In genomic region chr1:10045480-10046355, GRCh38 we compare ENCODE assay signal across 12 cellular contexts. TPM values are rescaled to one million over a fixed set of nuclear protein-coding genes. Genes with fewer than 3 reads are reported as not detected.
DNase-seq lines count a peak whose midpoint lies in the region; ATAC-seq, FAIRE-seq and TF ChIP-seq lines count a peak whose summit lies in the region.
"Had no signal": no experiment of that assay in that cellular context is flagged by ENCODE, and none has a peak within 500 bp of the region (broad histone marks: within the 10 kb centered on the region; RNA-seq: fewer than 3 reads in every experiment).

No MANE protein-coding gene starts in this region.

- H3K36me3 ChIP-seq in HepG2 (replicated peaks in 1 of 2; ENCODE audit: control insufficient read depth in 1 of 2, insufficient read depth in 2 of 2, low read length in 2 of 2) (peaks cover 7 to 27% of the 10 kb centered on the region in 2 experiments; a peak in 3 of 5 replicates), tibial artery (peaks cover 0 to 27% (median 8%) of the 10 kb centered on the region in 3 donors)

- no TSS peak for BruUV-seq in HepG2 (replicated peaks; lab: Mats Ljungman, UMichigan)

- no peak overlapping the region for H3K4me3 Mint-ChIP-seq in chondrocyte (ENCODE audit: unreplicated experiment)
- H3K4me3 Mint-ChIP-seq: dendritic cell treated with granulocyte-macrophage colony-stimulating factor and Interleukin-4, amounts not matched to agents 40 ng/mL and 50 ng/mL, for 4 days; stimulated activated naive CD8-positive, alpha-beta T cell treated with anti-CD3 and anti-CD28 coated beads, Interleukin-15, Interleukin-2, amounts not matched to agents 100 ng/mL and 50 ng/mL, for 24 hours had no signal

- peaks cover 4% of the 10 kb centered on the region for H3K36me3 Mint-ChIP-seq in chondrocyte (ENCODE audit: low read depth)

- POLR2A ChIA-PET in HepG2 (lab: Yijun Ruan, JAX), result interaction anchor here (1.0 kb wide), 1 partner anchor 12 kb away, joined by 4 read pairs; no protein-coding TSS in a partner anchor

- TF ChIP-seq POLR2A in HepG2 (IDR thresholded peaks at IDR 0.05; ENCODE audit: insufficient read depth in 1 of 2, low read depth in 2 of 2, low read length in 2 of 2), result no peak

- H3K9ac ChIP-seq in HepG2 (ENCODE audit: insufficient read depth, low read depth, low read length), result no peak overlapping the region

- TF ChIP-seq CTCF in chondrocyte (IDR thresholded peaks at IDR 0.05) (no peak), HepG2 (CRISPR knock-in tag; IDR thresholded peaks at IDR 0.05) (no peak), tibial artery (IDR thresholded peaks at IDR 0.05) (no peak)

- H3K4me3 ChIP-seq in HepG2 (replicated peaks in 1 of 3; ENCODE audit: insufficient read depth in 1 of 3, low read depth in 2 of 3, low read length in 3 of 3) (no peak overlapping the region), tibial artery (no peak overlapping the region)

- 84% methylated on average over 8 of the region's 8 CpGs for WGBS in HepG2 (ENCODE audit: low lambda C conversion rate)

- intact Hi-C loops in HepG2 (cut with micrococcal nuclease; ENCODE audit: unreplicated experiment), result no loop called here
- intact Hi-C loops in tibial artery (cut with DNase I; ENCODE audit: low total_unique reads), result no loop called here

- peak overlapping the region; percentile 49 for H3K27ac Mint-ChIP-seq in chondrocyte (ENCODE audit: unreplicated experiment)
- H3K27ac Mint-ChIP-seq: dendritic cell treated with granulocyte-macrophage colony-stimulating factor and Interleukin-4, amounts not matched to agents 40 ng/mL and 50 ng/mL, for 4 days; stimulated activated naive CD8-positive, alpha-beta T cell treated with anti-CD3 and anti-CD28 coated beads, Interleukin-15, Interleukin-2, amounts not matched to agents 100 ng/mL and 50 ng/mL, for 24 hours had no signal

- H3K9me3 ChIP-seq in HepG2 (ENCODE audit: low read length) (no peaks in the 10 kb centered on the region), tibial artery (no peaks in the 10 kb centered on the region)

- no peak for TF ChIP-seq EP300 in HepG2 (IDR thresholded peaks at IDR 0.05; ENCODE audit: low read depth in 2 of 2, low read length in 2 of 2)
- no peak for TF ChIP-seq EP300 in HepG2 (CRISPR knock-in tag; IDR thresholded peaks at IDR 0.05; ENCODE audit: borderline replicate concordance)

- CTCF ChIA-PET in HepG2 (lab: Yijun Ruan, JAX; ENCODE audit: low intra/inter-chr PET ratio, low total read pairs), result no interaction called here

- H4K20me1 ChIP-seq in HepG2 (ENCODE audit: insufficient read depth, low read length), result no peaks in the 10 kb centered on the region; the same call in 1 of the 2 replicates

- H3K4me1 ChIP-seq in HepG2 (ENCODE audit: insufficient read depth, low read length) (peaks cover 24% of the 10 kb centered on the region), tibial artery (peaks cover 0 to 37% (median 18%) of the 10 kb centered on the region in 4 donors)

- FAIRE-seq in HepG2 (lab: Jason Lieb, UNC), result no peak
- FAIRE-seq: islet of Langerhans, small intestine had no signal

- DNase-seq in NCI-H446 treated with DMSO at 0.1 percent for 48 hours (lab: John Stamatoyannopoulos, UW) (peak; percentile 91), chondrocyte (ENCODE audit: low spot score) (no peak), HepG2 (ENCODE audit: low spot score) (no peak), tibial artery (peak in 1 of 2 donors; percentile 44), HPDE6-E6E7 (ENCODE audit: extremely low spot score) (no peak), UCSD-AML1 (lab: John Stamatoyannopoulos, UW; ENCODE audit: unreplicated experiment) (no peak), AG20443 (ENCODE audit: low spot score) (no peak)
- DNase-seq: NCI-H1105, small intestine had no signal

- no peaks in the 10 kb centered on the region for H3K9me3 Mint-ChIP-seq in chondrocyte (ENCODE audit: low read depth)
- H3K9me3 Mint-ChIP-seq: dendritic cell treated with granulocyte-macrophage colony-stimulating factor and Interleukin-4, amounts not matched to agents 40 ng/mL and 50 ng/mL, for 4 days; stimulated activated naive CD8-positive, alpha-beta T cell treated with anti-CD3 and anti-CD28 coated beads, Interleukin-15, Interleukin-2, amounts not matched to agents 100 ng/mL and 50 ng/mL, for 24 hours had no signal

- peaks cover 29% of the 10 kb centered on the region for H3K4me1 Mint-ChIP-seq in chondrocyte (ENCODE audit: low read depth)

- H3K27ac ChIP-seq in HepG2 (ENCODE audit: extremely low read length, insufficient read depth, low read length) (no peak overlapping the region), tibial artery (peak overlapping the region; percentile 42 to 53)

- no peak overlapping the region for H2AFZ ChIP-seq in HepG2 (ENCODE audit: low read length)

- in situ Hi-C loops in HepG2 (cut with HindIII; ENCODE audit: extremely low pct_ligation_motif_present, low pct_unique_long_range_greater_than_20kb), result no loop called here

- H3K27me3 Mint-ChIP-seq in chondrocyte (ENCODE audit: low read depth), result no peaks in the 10 kb centered on the region
- H3K27me3 Mint-ChIP-seq: dendritic cell treated with granulocyte-macrophage colony-stimulating factor and Interleukin-4, amounts not matched to agents 40 ng/mL and 50 ng/mL, for 4 days; stimulated activated naive CD8-positive, alpha-beta T cell treated with anti-CD3 and anti-CD28 coated beads, Interleukin-15, Interleukin-2, amounts not matched to agents 100 ng/mL and 50 ng/mL, for 24 hours had no signal

- H3K27me3 ChIP-seq in HepG2 (ENCODE audit: control insufficient read depth in 1 of 2, insufficient read depth in 2 of 2, low read length in 2 of 2) (no peaks in the 10 kb centered on the region), tibial artery (no peaks in the 10 kb centered on the region)

- H3K79me2 ChIP-seq in HepG2 (ENCODE audit: insufficient read depth, low read length), result peaks cover 69% of the 10 kb centered on the region

- no peak; the same call in 2 of the 3 replicates for ATAC-seq in HepG2

- H3K4me2 ChIP-seq in HepG2 (ENCODE audit: low read depth, low read length), result no peak overlapping the region

- no peak for TF ChIP-seq RAD21 in HepG2 (CRISPR knock-in tag; IDR thresholded peaks at IDR 0.05)

TF ChIP-seq in HepG2, 621 proteins besides CTCF, POLR2A, EP300 and RAD21 (continues in another document):
- no peak for TF ChIP-seq KLF16 (CRISPR knock-in tag; IDR thresholded peaks at IDR 0.05)

RNA-seq across cellular contexts. Expression of gene UBE4B, which starts 13.0 kb away (rescaled TPM):
- 46.3 to 51.9 TPM (median 47.1 TPM) in 3 replicates for total RNA-seq in chondrocyte
- total RNA-seq in HepG2 (2016; rRNA removed; fragmentation: Illumina TruSeq; extraction: Trizol), result 24.8 and 32.0 TPM in 2 replicates
- 8.2 and 8.9 TPM in 2 replicates for total RNA-seq in HepG2 (2016; cell fraction: cytosol; rRNA removed; fragmentation: Illumina TruSeq; extraction: Trizol; ENCODE audit: low read depth)
- total RNA-seq in HepG2 (2016; cell fraction: insoluble cytoplasmic fraction; rRNA removed; fragmentation: Illumina TruSeq; extraction: Trizol), result 25.2 and 27.0 TPM in 2 replicates
- total RNA-seq in HepG2 (2016; cell fraction: membrane; rRNA removed; fragmentation: Illumina TruSeq; extraction: Trizol), result 17.6 and 18.3 TPM in 2 replicates
- 21.7 and 24.4 TPM in 2 replicates for total RNA-seq in HepG2 (2016; cell fraction: nucleus; rRNA removed; fragmentation: Illumina TruSeq; extraction: Trizol)
- 15.2 and 15.3 TPM in 2 replicates for polyA plus RNA-seq in HepG2 (2011; rRNA removed)
- 13.1 and 13.4 TPM in 2 replicates for polyA plus RNA-seq in HepG2 (2011; cell fraction: cytosol; rRNA removed)
- polyA plus RNA-seq in HepG2 (2011; cell fraction: nucleus; rRNA removed), result 27.1 and 31.0 TPM in 2 replicates
- polyA plus RNA-seq in HepG2 (2012), result 30.9 and 36.8 TPM in 2 replicates
- polyA plus RNA-seq in HepG2 (2016; cell fraction: cytosol; fragmentation: Illumina TruSeq; extraction: Trizol; ENCODE audit: low read depth), result 3.9 and 4.2 TPM in 2 replicates
- polyA plus RNA-seq in HepG2 (2016; cell fraction: insoluble cytoplasmic fraction; fragmentation: Illumina TruSeq; extraction: Trizol; ENCODE audit: low read depth), result 26.3 and 39.4 TPM in 2 replicates
- 12.1 and 14.1 TPM in 2 replicates for polyA plus RNA-seq in HepG2 (2016; cell fraction: membrane; fragmentation: Illumina TruSeq; extraction: Trizol; ENCODE audit: low read depth)
- polyA plus RNA-seq in HepG2 (2016; cell fraction: nucleus; fragmentation: Illumina TruSeq; extraction: Trizol; ENCODE audit: insufficient read depth, low read depth), result 34.1 and 39.2 TPM in 2 replicates
- polyA minus RNA-seq in HepG2 (2011; rRNA and poly(A)+ RNA removed; ENCODE audit: low replicate concordance), result 27.1 and 39.8 TPM in 2 replicates
- 20.1 and 22.2 TPM in 2 replicates for polyA minus RNA-seq in HepG2 (2011; cell fraction: cytosol; rRNA and poly(A)+ RNA removed)
- 26.5 and 28.8 TPM in 2 replicates for polyA minus RNA-seq in HepG2 (2011; cell fraction: nucleus; rRNA and poly(A)+ RNA removed)

RNA-seq across cellular contexts. Expression of gene RBP7, which starts 48.7 kb away (rescaled TPM):
- 0.47 TPM in 1 of 3 replicates, not detected in the others for total RNA-seq in chondrocyte
- 2.0 and 2.3 TPM in 2 replicates for total RNA-seq in HepG2 (2016; rRNA removed; fragmentation: Illumina TruSeq; extraction: Trizol)
- total RNA-seq in HepG2 (2016; cell fraction: cytosol; rRNA removed; fragmentation: Illumina TruSeq; extraction: Trizol; ENCODE audit: low read depth), result 0.71 and 0.88 TPM in 2 replicates
- total RNA-seq in HepG2 (2016; cell fraction: insoluble cytoplasmic fraction; rRNA removed; fragmentation: Illumina TruSeq; extraction: Trizol), result 1.5 and 1.9 TPM in 2 replicates
- total RNA-seq in HepG2 (2016; cell fraction: membrane; rRNA removed; fragmentation: Illumina TruSeq; extraction: Trizol), result 2.0 and 2.2 TPM in 2 replicates
- total RNA-seq in HepG2 (2016; cell fraction: nucleus; rRNA removed; fragmentation: Illumina TruSeq; extraction: Trizol), result 0.71 TPM in 1 of 2 replicates, not detected in the other
- 1.6 and 2.0 TPM in 2 replicates for polyA plus RNA-seq in HepG2 (2011; rRNA removed)
- polyA plus RNA-seq in HepG2 (2011; cell fraction: cytosol; rRNA removed), result 0.90 and 1.5 TPM in 2 replicates
- polyA plus RNA-seq in HepG2 (2011; cell fraction: nucleus; rRNA removed), result not detected in 2 replicates
- polyA plus RNA-seq in HepG2 (2012), result 1.7 and 2.5 TPM in 2 replicates
- 2.7 and 3.6 TPM in 2 replicates for polyA plus RNA-seq in HepG2 (2016; cell fraction: cytosol; fragmentation: Illumina TruSeq; extraction: Trizol; ENCODE audit: low read depth)
- 3.0 and 4.6 TPM in 2 replicates for polyA plus RNA-seq in HepG2 (2016; cell fraction: insoluble cytoplasmic fraction; fragmentation: Illumina TruSeq; extraction: Trizol; ENCODE audit: low read depth)
- polyA plus RNA-seq in HepG2 (2016; cell fraction: membrane; fragmentation: Illumina TruSeq; extraction: Trizol; ENCODE audit: low read depth), result 2.2 and 3.1 TPM in 2 replicates
- polyA plus RNA-seq in HepG2 (2016; cell fraction: nucleus; fragmentation: Illumina TruSeq; extraction: Trizol; ENCODE audit: insufficient read depth, low read depth), result 0.88 and 0.90 TPM in 2 replicates
- polyA minus RNA-seq in HepG2 (2011; rRNA and poly(A)+ RNA removed; ENCODE audit: low replicate concordance), result 0.88 TPM in 1 of 2 replicates, not detected in the other
- 1.1 TPM in 1 of 2 replicates, not detected in the other for polyA minus RNA-seq in HepG2 (2011; cell fraction: cytosol; rRNA and poly(A)+ RNA removed)
- not detected in 2 replicates for polyA minus RNA-seq in HepG2 (2011; cell fraction: nucleus; rRNA and poly(A)+ RNA removed)
